8 cellular contexts compared by ENCODE assay signal in genomic region chr5:50440651-50441478, GRCh38. TPM values are rescaled to one million over a fixed set of nuclear protein-coding genes. Genes with fewer than 3 reads are reported as not detected.
DNase-seq lines count a peak whose midpoint lies in the region; ATAC-seq and TF ChIP-seq lines count a peak whose summit lies in the region.

TSS of gene EMB (minus strand) at chr5:50441288. CDS start at chr5:50441151, 137 bp downstream.

- no peaks in the 10 kb centered on the region for H3K9me3 Mint-ChIP-seq in immature natural killer cell

- H3K4me3 ChIP-seq in astrocyte of the cerebellum (ENCODE audit: low read depth, low read length), result peak within 1 kb of the TSS; percentile 27

- peak; percentile 73 for ATAC-seq in GM21717 (IDR thresholded peaks at IDR 0.05; ENCODE audit: unreplicated experiment)

- H3K36me3 Mint-ChIP-seq in immature natural killer cell, result no peaks in the 10 kb centered on the region

- H3K4me3 Mint-ChIP-seq in immature natural killer cell, result peak within 1 kb of the TSS; percentile 93 to 94 (median 93)

- peak within 1 kb of the TSS; percentile 78 for H3K9ac ChIP-seq in ES-I3 (ENCODE audit: low read depth, low read length)

- peak within 1 kb of the TSS; percentile 89 to 98 (median 94) for H3K27ac Mint-ChIP-seq in immature natural killer cell

- TF ChIP-seq CTCF in astrocyte of the cerebellum (IDR thresholded peaks at IDR 0.05; ENCODE audit: low read depth, low read length, missing control alignments), result no peak

- no peaks in the 10 kb centered on the region for H3K9me3 ChIP-seq in ES-I3 (ENCODE audit: control insufficient read depth, insufficient read depth, low read length)

- peaks cover 3 to 16% (median 7%) of the 10 kb centered on the region in 3 donors for H3K27me3 Mint-ChIP-seq in immature natural killer cell (ENCODE audit: low read depth in 3 of 3)

- peaks cover 76 to 89% of the 10 kb centered on the region in 2 donors for H3K4me1 Mint-ChIP-seq in immature natural killer cell

- H3K36me3 ChIP-seq in ES-I3 (ENCODE audit: insufficient read depth, low read length), result no peaks in the 10 kb centered on the region

- no peaks in the 10 kb centered on the region for H3K4me1 ChIP-seq in ES-I3 (ENCODE audit: insufficient read depth, low read length)

- intact Hi-C loops in T-helper 2 cell treated with Interferon-gamma antibody and Interleukin-4, amounts not matched to agents 100 ng/mL and 5 ng/mL, for 36 hours (cut with micrococcal nuclease), result loop anchor here (1.0 to 5.0 kb wide), 8 partner anchors 13 to 310 kb away; no protein-coding TSS in a partner anchor

- in situ Hi-C loops in astrocyte of the cerebellum (cut with HindIII; ENCODE audit: low sequenced_read_pairs), result no loop called here

- DNase-seq in Kasumi-1 (lab: John Stamatoyannopoulos, UW), result peak; percentile 73 to 76
- DNase-seq in astrocyte of the cerebellum (ENCODE audit: low read depth), result no peak
- DNase-seq in immature natural killer cell, result peak; percentile 81 to 84 (median 82)
- peak; percentile 58 to 67 for DNase-seq in stimulated activated CD4-positive, alpha-beta T cell treated with anti-CD3 and anti-CD28 coated beads, Interleukin-15, amount 100 ng/mL, for 1 hour (ENCODE audit: low read depth in 1 of 2, low spot score in 1 of 2)
- no peak for DNase-seq in HUDEP-2 (lab: John Stamatoyannopoulos, UW; ENCODE audit: unreplicated experiment in 76 of 76)

RNA-seq across cellular contexts. Expression of gene EMB, which starts in this region (rescaled TPM):
- total RNA-seq in T-helper 2 cell treated with Interferon-gamma antibody and Interleukin-4, amounts not matched to agents 100 ng/mL and 5 ng/mL, for 36 hours, result 131 and 138 TPM in 2 replicates
- polyA plus RNA-seq in immature natural killer cell, result 100 to 1,000 TPM; 163 to 166 (median 164) TPM

Comparison
In these comparisons a context has a peak if more than half of its experiments do, and no peak if none do; other contexts are left out.
1. DNase-seq: peak in Kasumi-1 (2 of 2), immature natural killer cell (3 of 3) and stimulated activated CD4-positive, alpha-beta T cell treated with anti-CD3 and anti-CD28 coated beads, Interleukin-15, amount 100 ng/mL, for 1 hour (2 of 2); none in astrocyte of the cerebellum (single experiment) and HUDEP-2 (0 of 76).